17 cellular contexts compared by ENCODE assay signal in the genomic region with DNA sequence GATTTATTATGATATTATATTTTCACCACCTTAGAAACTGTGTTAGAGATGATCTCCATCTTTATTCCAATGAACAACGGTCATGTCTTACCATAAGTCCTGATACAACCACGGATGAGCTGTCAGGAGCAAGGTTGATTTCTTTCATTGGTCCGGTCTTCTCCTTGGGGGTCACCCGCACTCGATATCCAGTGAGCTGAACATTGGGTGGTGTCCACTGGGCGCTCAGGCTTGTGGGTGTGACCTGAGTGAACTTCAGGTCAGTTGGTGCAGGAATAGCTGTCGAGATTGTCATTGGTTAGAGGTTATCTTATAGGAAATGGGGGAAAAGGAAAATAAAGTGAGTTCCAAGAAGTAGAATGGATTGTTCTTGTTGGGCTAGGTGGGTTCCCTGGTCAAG.
"Had no signal": no experiment of that assay in that cellular context is flagged by ENCODE, and none has a peak within 500 bp of the region (broad histone marks: within the 10 kb centered on the region; RNA-seq: fewer than 3 reads in every experiment).

No MANE protein-coding gene starts in this region.

- H3K4me3 ChIP-seq: dorsolateral prefrontal cortex, gastrocnemius medialis, heart right ventricle, mucosa of descending colon, ovary, uterus had no signal

- ATAC-seq: esophagus mucosa; gastrocnemius medialis; heart right ventricle; mucosa of descending colon; naive thymus-derived CD8-positive, alpha-beta T cell had no signal

- H3K27ac ChIP-seq: dorsolateral prefrontal cortex, gastrocnemius medialis, heart right ventricle, neutrophil, ovary, uterus had no signal

- H3K27me3 ChIP-seq: dorsolateral prefrontal cortex, gastrocnemius medialis, heart right ventricle, neutrophil, ovary, uterus had no signal

- H3K36me3 ChIP-seq: neutrophil, uterus had no signal

- H3K4me1 ChIP-seq: gastrocnemius medialis, heart right ventricle, uterus had no signal

- H3K9me3 ChIP-seq: gastrocnemius medialis, heart right ventricle, mucosa of descending colon, neutrophil, ovary, uterus had no signal

- DNase-seq: cortex of kidney; dorsolateral prefrontal cortex; effector CD8-positive, alpha-beta T cell; gastrocnemius medialis; heart right ventricle; hypothalamus; kidney glomerular epithelial cell; mucosa of descending colon; naive thymus-derived CD8-positive, alpha-beta T cell; ovary; right cardiac atrium; small intestine; stimulated activated CD4-positive, alpha-beta T cell treated with anti-CD3 and anti-CD28 coated beads, Interleukin-2, amount 100 ng/mL, for 48 hours; stimulated activated naive CD4-positive, alpha-beta T cell treated with Interleukin-2 at 50 U/mL for 16 hours; uterus had no signal
